Comparison of ENCODE assay signal across 21 cellular contexts in the genomic region with DNA sequence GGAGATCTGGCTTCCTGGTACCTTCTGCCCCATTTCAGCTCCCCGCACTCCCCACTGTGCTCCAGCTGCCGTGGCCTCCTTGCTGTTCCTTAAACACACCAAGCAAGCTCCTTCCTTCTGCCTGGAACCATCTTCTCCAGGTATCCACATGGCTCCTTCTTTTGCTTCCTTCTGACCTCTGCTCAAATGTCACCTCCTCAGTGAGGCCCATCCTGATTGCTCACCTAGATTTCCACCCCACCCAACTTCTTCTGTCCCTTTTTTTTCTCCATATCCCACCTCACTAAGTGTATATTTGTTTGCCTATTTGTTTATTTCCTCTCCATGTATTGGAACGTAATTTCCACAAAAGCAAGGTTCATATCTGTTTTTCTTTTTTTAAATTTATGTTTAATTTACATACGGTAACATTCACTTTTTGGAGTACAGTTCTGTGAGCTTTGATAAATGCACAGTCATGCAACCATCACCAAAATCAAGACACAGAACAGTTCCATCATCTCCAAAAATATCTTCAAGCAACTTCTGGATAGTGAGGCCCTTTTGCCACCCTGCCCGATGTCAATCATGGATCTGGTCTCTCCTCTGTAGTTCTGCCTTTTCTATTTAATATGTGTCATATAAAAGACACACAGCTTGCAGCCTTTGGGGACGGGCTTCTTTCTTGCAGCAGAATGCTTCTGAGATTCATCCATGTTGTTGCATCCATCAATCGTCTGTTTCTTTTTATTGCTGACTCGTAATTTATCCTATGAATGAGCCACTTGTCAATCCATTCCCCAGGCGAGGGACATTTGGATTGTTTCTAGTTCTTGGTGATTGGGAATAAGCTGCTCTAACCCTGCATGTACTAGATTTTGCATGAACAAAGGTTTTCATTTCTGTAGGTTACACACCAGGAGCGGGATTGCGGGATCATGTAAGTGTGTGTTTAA.
"Had no signal": no experiment of that assay in that cellular context is flagged by ENCODE, and none has a peak within 500 bp of the region (broad histone marks: within the 10 kb centered on the region; RNA-seq: fewer than 3 reads in every experiment).

No MANE protein-coding gene starts in this region.

- H3K27me3 ChIP-seq: hepatocyte, ovary, right atrium auricular region, tibial nerve, vagina had no signal

- H3K9me3 Mint-ChIP-seq: mesothelial cell of epicardium; natural killer cell; nephron progenitor cell; stimulated activated effector memory CD8-positive, alpha-beta T cell treated with anti-CD3 and anti-CD28 coated beads, Interleukin-12 subunit alpha, Interleukin-12 subunit beta, amount 100 ng/mL, for 72 hours; stimulated activated naive CD8-positive, alpha-beta T cell treated with anti-CD3 and anti-CD28 coated beads, Interleukin-15, Interleukin-2, amounts not matched to agents 100 ng/mL and 50 ng/mL, for 24 hours; type B pancreatic cell had no signal

- H3K4me2 ChIP-seq: hepatocyte had no signal

- H3K4me3 ChIP-seq: hepatocyte, left ventricle myocardium inferior, lung, ovary, right atrium auricular region, spleen, tibial nerve, vagina had no signal

- H3K36me3 ChIP-seq: left ventricle myocardium inferior, ovary, right atrium auricular region, spleen, tibial nerve, vagina had no signal

- H3K9me3 ChIP-seq: left ventricle myocardium inferior, ovary, right atrium auricular region, spleen, tibial nerve, vagina had no signal

- H3K27ac ChIP-seq: hepatocyte, left ventricle myocardium inferior, ovary, right atrium auricular region, spleen, vagina had no signal

- H2AFZ ChIP-seq: hepatocyte had no signal

- ATAC-seq: natural killer cell; stimulated activated effector memory CD8-positive, alpha-beta T cell treated with anti-CD3 and anti-CD28 coated beads, Interleukin-12 subunit alpha, Interleukin-12 subunit beta, amount 100 ng/mL, for 72 hours had no signal

- H3K27me3 Mint-ChIP-seq: type B pancreatic cell had no signal

- H3K36me3 Mint-ChIP-seq: mesothelial cell of epicardium; naive B cell; natural killer cell; stimulated activated effector memory CD8-positive, alpha-beta T cell treated with anti-CD3 and anti-CD28 coated beads, Interleukin-12 subunit alpha, Interleukin-12 subunit beta, amount 100 ng/mL, for 72 hours; type B pancreatic cell had no signal

- FAIRE-seq: small intestine had no signal

- H3K4me3 Mint-ChIP-seq: mesothelial cell of epicardium; naive B cell; natural killer cell; nephron progenitor cell; stimulated activated effector memory CD8-positive, alpha-beta T cell treated with anti-CD3 and anti-CD28 coated beads, Interleukin-12 subunit alpha, Interleukin-12 subunit beta, amount 100 ng/mL, for 72 hours; stimulated activated naive CD8-positive, alpha-beta T cell treated with anti-CD3 and anti-CD28 coated beads, Interleukin-15, Interleukin-2, amounts not matched to agents 100 ng/mL and 50 ng/mL, for 24 hours; type B pancreatic cell had no signal

- H3K4me1 ChIP-seq: vagina had no signal

- H3K27ac Mint-ChIP-seq: mesothelial cell of epicardium; natural killer cell; nephron progenitor cell; progenitor cell of endocrine pancreas; stimulated activated effector memory CD8-positive, alpha-beta T cell treated with anti-CD3 and anti-CD28 coated beads, Interleukin-12 subunit alpha, Interleukin-12 subunit beta, amount 100 ng/mL, for 72 hours; stimulated activated naive CD8-positive, alpha-beta T cell treated with anti-CD3 and anti-CD28 coated beads, Interleukin-15, Interleukin-2, amounts not matched to agents 100 ng/mL and 50 ng/mL, for 24 hours; type B pancreatic cell had no signal

- DNase-seq: islet precursor cell; left ventricle myocardium inferior; mesendoderm; naive B cell; natural killer cell; nephron progenitor cell; ovary; small intestine; spleen; stimulated activated CD4-positive, alpha-beta T cell treated with anti-CD3 and anti-CD28 coated beads, Interleukin-4, amount 100 ng/mL, for 24 hours; stimulated activated naive CD4-positive, alpha-beta T cell had no signal
